Comparison of ENCODE assay signal across 15 cellular contexts in the genomic region with DNA sequence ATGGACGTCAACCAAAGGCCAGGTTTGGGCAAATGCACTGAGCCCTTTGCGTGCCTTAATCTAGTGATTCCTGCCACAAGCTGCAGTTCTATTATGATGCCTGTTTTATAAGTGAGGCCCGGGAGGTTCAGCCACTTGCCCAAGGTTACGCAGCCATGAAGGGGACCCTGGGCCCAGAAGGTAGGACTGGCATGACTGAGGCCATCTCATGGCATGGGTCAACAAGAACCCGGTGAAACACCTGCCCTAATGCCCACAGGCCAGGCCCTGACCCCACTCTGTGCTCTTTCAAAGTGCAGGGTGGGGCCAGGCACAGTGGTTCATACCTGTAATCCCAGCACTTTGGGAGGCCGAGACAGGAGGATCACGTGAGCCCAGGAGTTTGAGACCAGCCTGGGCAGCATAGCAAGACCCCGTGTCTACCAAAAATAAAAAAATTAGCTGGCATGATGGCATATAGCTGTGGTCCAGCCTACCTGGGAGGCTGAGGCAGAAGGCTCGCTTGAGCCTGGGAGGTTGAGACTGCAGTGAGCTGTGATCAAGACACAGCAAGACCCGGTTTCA. TPM values are rescaled to one million over a fixed set of nuclear protein-coding genes. Genes with fewer than 3 reads are reported as not detected.
A peak's percentile ranks its signal among the peaks of the same experiment; 100 is the strongest.
DNase-seq lines count a peak whose midpoint lies in the region; ATAC-seq, FAIRE-seq and TF ChIP-seq lines count a peak whose summit lies in the region.
"Had no signal": no experiment of that assay in that cellular context is flagged by ENCODE, and none has a peak within 500 bp of the region (broad histone marks: within the 10 kb centered on the region; RNA-seq: fewer than 3 reads in every experiment).

No MANE protein-coding gene starts in this region.

- 93 to 94% methylated on average over 10 of the region's 10 CpGs for WGBS in pancreas, 2 donors
- 93 to 94% methylated on average over 10 of the region's 10 CpGs for WGBS in GM23248 (ENCODE audit: low coverage in 1 of 2, low lambda C conversion rate in 2 of 2, missing lambda C conversion rate in 2 of 2), 2 experiments

- no peaks in the 10 kb centered on the region for H3K27me3 ChIP-seq in CD4-positive, CD25-positive, alpha-beta regulatory T cell (ENCODE audit: control insufficient read depth, insufficient read depth, low read length)
- H3K27me3 ChIP-seq in OCI-LY1 (ENCODE audit: insufficient read depth, low read length) (no peaks in the 10 kb centered on the region), pancreas (no peaks in the 10 kb centered on the region), GM23248 (replicated peaks; ENCODE audit: insufficient read depth) (no peaks in the 10 kb centered on the region)

- peak overlapping the region; percentile 91 to 95 (median 92) for H3K27ac Mint-ChIP-seq in CD4-positive, CD25-positive, alpha-beta regulatory T cell

- H3K9ac ChIP-seq in OCI-LY1 (ENCODE audit: low read length): no peak overlapping the region
- H3K9ac ChIP-seq in GM23248: no peak overlapping the region

- no peak overlapping the region for H3K4me3 ChIP-seq in CD4-positive, CD25-positive, alpha-beta regulatory T cell (ENCODE audit: low read depth, low read length)
- H3K4me3 ChIP-seq in OCI-LY1 (ENCODE audit: low read depth, low read length, poor library complexity, severe bottlenecking) (no peak overlapping the region), coronary artery (no peak overlapping the region), pancreas (no peak overlapping the region), GM23248 (no peak overlapping the region)
- H3K4me3 ChIP-seq: psoas muscle had no signal

- peak overlapping the region in 2 of 4 donors; percentile 67 to 73 for H3K4me3 Mint-ChIP-seq in CD4-positive, CD25-positive, alpha-beta regulatory T cell
- H3K4me3 Mint-ChIP-seq: mesothelial cell of epicardium had no signal

- H3K9me2 ChIP-seq in OCI-LY1 (ENCODE audit: low read depth, low read length) (no peaks in the 10 kb centered on the region), GM23248 (ENCODE audit: insufficient read depth) (no peaks in the 10 kb centered on the region)

- no peaks in the 10 kb centered on the region for H3K27me3 Mint-ChIP-seq in CD4-positive, CD25-positive, alpha-beta regulatory T cell

- H3K79me2 ChIP-seq in OCI-LY1 (ENCODE audit: insufficient read depth, low read length): no peaks in the 10 kb centered on the region
- no peaks in the 10 kb centered on the region for H3K79me2 ChIP-seq in GM23248 (ENCODE audit: insufficient read depth)

- H3F3A ChIP-seq in OCI-LY1 (ENCODE audit: insufficient read depth, low read length) (no peaks in the 10 kb centered on the region), GM23248 (ENCODE audit: insufficient read depth) (no peaks in the 10 kb centered on the region)

- H4K20me1 ChIP-seq in OCI-LY1 (ENCODE audit: insufficient read depth, low read length): no peaks in the 10 kb centered on the region
- H4K20me1 ChIP-seq in GM23248 (ENCODE audit: insufficient read depth): no peaks in the 10 kb centered on the region

- H3K27ac ChIP-seq in CD4-positive, CD25-positive, alpha-beta regulatory T cell (ENCODE audit: insufficient read depth, low read length, poor library complexity, severe bottlenecking): peak overlapping the region; percentile 35
- H3K27ac ChIP-seq in OCI-LY1 (ENCODE audit: low read depth, low read length, poor library complexity, severe bottlenecking) (peak overlapping the region; percentile 23), coronary artery (no peak overlapping the region), pancreas (no peak overlapping the region), GM23248 (no peak overlapping the region)

- peaks cover 43% of the 10 kb centered on the region for H3K4me1 ChIP-seq in CD4-positive, CD25-positive, alpha-beta regulatory T cell (ENCODE audit: control insufficient read depth, insufficient read depth, low read length, poor library complexity, severe bottlenecking)
- peaks cover 30% of the 10 kb centered on the region for H3K4me1 ChIP-seq in OCI-LY1 (ENCODE audit: insufficient read depth, low read length, severe bottlenecking)
- H3K4me1 ChIP-seq in pancreas: peaks cover 0 to 3% (median under 1%) of the 10 kb centered on the region in 3 donors
- H3K4me1 ChIP-seq in GM23248 (ENCODE audit: insufficient read depth): 0 out of 2 replicates have a peak, but pooled peaks cover under 1% of the 10 kb centered on the region

- H3K4me1 Mint-ChIP-seq in CD4-positive, CD25-positive, alpha-beta regulatory T cell: peaks cover 0 to 57% (median 25%) of the 10 kb centered on the region in 4 donors

- TF ChIP-seq CTCF in OCI-LY1 (IDR thresholded peaks at IDR 0.05; ENCODE audit: low read length) (no peak), coronary artery (IDR thresholded peaks at IDR 0.05) (no peak), pancreas (IDR thresholded peaks at IDR 0.05) (no peak)

- H3K9me3 Mint-ChIP-seq in CD4-positive, CD25-positive, alpha-beta regulatory T cell: no peaks in the 10 kb centered on the region
- H3K9me3 Mint-ChIP-seq: mesothelial cell of epicardium had no signal

- in situ Hi-C loops in GM23248 (cut with MboI): no loop called here

- intact Hi-C loops in pancreas (cut with DNase I): no loop called here

- no peak for DNase-seq in CD4-positive, CD25-positive, alpha-beta regulatory T cell
- peak; percentile 53 for DNase-seq in coronary artery (ENCODE audit: low spot score)
- DNase-seq in pancreas: peak in 5 of 6 donors; percentile 7 to 39 (median 15)
- DNase-seq in NK-92 treated with Interleukin-12 subunit alpha and Interleukin-12 subunit beta, amount 100 ng/mL, for 24 hours (lab: John Stamatoyannopoulos, UW): no peak
- DNase-seq in NCI-H2081 (lab: John Stamatoyannopoulos, UW): no peak
- DNase-seq in GM23248: no peak
- DNase-seq: IMR-90; NCI-H1092 treated with DMSO at 0.1 percent for 48 hours; NCI-H226; stimulated activated CD4-positive, alpha-beta T cell treated with anti-CD3 and anti-CD28 coated beads, Interleukin-1b, Interleukin-23, amount 100 ng/mL, for 48 hours had no signal

- H3K9me3 ChIP-seq in CD4-positive, CD25-positive, alpha-beta regulatory T cell (ENCODE audit: control insufficient read depth in 2 of 2, low read length in 2 of 2): no peaks in the 10 kb centered on the region
- no peaks in the 10 kb centered on the region for H3K9me3 ChIP-seq in OCI-LY1 (ENCODE audit: low read length)
- no peaks in the 10 kb centered on the region for H3K9me3 ChIP-seq in pancreas
- no peaks in the 10 kb centered on the region for H3K9me3 ChIP-seq in GM23248 (ENCODE audit: low read depth)
- H3K9me3 ChIP-seq: psoas muscle had no signal

- no peak overlapping the region for H2AFZ ChIP-seq in OCI-LY1 (ENCODE audit: low read length)
- H2AFZ ChIP-seq in GM23248: no peak overlapping the region

- peaks cover 10% of the 10 kb centered on the region for H3K36me3 Mint-ChIP-seq in CD4-positive, CD25-positive, alpha-beta regulatory T cell

- peaks cover 25% of the 10 kb centered on the region for H3K36me3 ChIP-seq in CD4-positive, CD25-positive, alpha-beta regulatory T cell (ENCODE audit: control insufficient read depth, insufficient read depth, low read length)
- peaks cover 22% of the 10 kb centered on the region; the same call in 1 of the 2 replicates for H3K36me3 ChIP-seq in OCI-LY1 (ENCODE audit: insufficient read depth, low read length)
- H3K36me3 ChIP-seq in pancreas: peaks cover 0 to 23% (median 11%) of the 10 kb centered on the region in 3 donors
- no peaks in the 10 kb centered on the region for H3K36me3 ChIP-seq in GM23248 (ENCODE audit: low read depth)

- H3K4me2 ChIP-seq in OCI-LY1 (ENCODE audit: low read length): no peak overlapping the region
- no peak overlapping the region for H3K4me2 ChIP-seq in GM23248 (ENCODE audit: unreplicated experiment)

- FAIRE-seq in pancreas (lab: Jason Lieb, UNC): no peak
- FAIRE-seq: astrocyte, GM19239 had no signal

- no peak for ATAC-seq in CD4-positive, CD25-positive, alpha-beta regulatory T cell (ENCODE audit: low read depth in 2 of 2)
- ATAC-seq in pancreas: no peak
- ATAC-seq: psoas muscle had no signal

RNA-seq across cellular contexts. Expression of a gene that starts 8.6 kb away (rescaled TPM):
- total RNA-seq in CD4-positive, CD25-positive, alpha-beta regulatory T cell: 144 TPM
- 100 to 1,000 TPM in 1 of 4 donors, 10 to 100 TPM in 3; 68.5 to 104 (median 73.2) TPM for polyA plus RNA-seq in CD4-positive, CD25-positive, alpha-beta regulatory T cell
- 10 to 100 TPM; 15.6 to 33.2 (median 19.3) TPM for total RNA-seq in pancreas
- 10 to 100 TPM; 26.2 to 28.1 TPM for polyA plus RNA-seq in pancreas
- 19.1 and 24.9 TPM in 2 replicates for total RNA-seq in GM23248 (2014; rRNA removed; shearing (Covaris generic))
- 42.9 and 44.2 TPM in 2 replicates for polyA plus RNA-seq in GM23248 (2016; fragmentation: Nextera tagmentation; extraction: Ambion mirVana)

RNA-seq across cellular contexts. Expression of a gene that starts 29.4 kb away (rescaled TPM):
- total RNA-seq in CD4-positive, CD25-positive, alpha-beta regulatory T cell: 60.0 TPM
- 10 to 100 TPM; 64.8 to 89.1 (median 75.3) TPM for polyA plus RNA-seq in CD4-positive, CD25-positive, alpha-beta regulatory T cell
- 10 to 100 TPM in 1 of 6 donors, 1 to 10 TPM in 5; 4.3 to 11.0 (median 7.0) TPM for total RNA-seq in pancreas
- polyA plus RNA-seq in pancreas: 10 to 100 TPM; 15.7 to 20.4 TPM
- total RNA-seq in GM23248 (2014; rRNA removed; shearing (Covaris generic)): 48.8 and 54.1 TPM in 2 replicates
- 58.6 and 69.5 TPM in 2 replicates for polyA plus RNA-seq in GM23248 (2016; fragmentation: Nextera tagmentation; extraction: Ambion mirVana)

RNA-seq across cellular contexts. Expression of a gene that starts 58.5 kb away (rescaled TPM):
- 0.22 TPM for total RNA-seq in CD4-positive, CD25-positive, alpha-beta regulatory T cell
- not detected for polyA plus RNA-seq in CD4-positive, CD25-positive, alpha-beta regulatory T cell
- total RNA-seq in pancreas: 100 to 1,000 TPM in 1 of 6 donors, 10 to 100 TPM in 5; 53.5 to 114 (median 89.4) TPM
- polyA plus RNA-seq in pancreas (100 to 1,000 TPM in 1 of 2 donors, 10 to 100 TPM in 1; 77.4 to 121 TPM), GM23248 (2016; fragmentation: Nextera tagmentation; extraction: Ambion mirVana) (not detected in 2 replicates)
- total RNA-seq in GM23248 (2014; rRNA removed; shearing (Covaris generic)): not detected in 2 replicates
- total RNA-seq: IMR-90 had no signal
- polyA plus RNA-seq: IMR-90 had no signal

Comparison
In these comparisons a context has a peak if more than half of its experiments do, and no peak if none do; other contexts are left out.
1. DNase-seq: peak in coronary artery (single experiment) and pancreas (5 of 6); none in CD4-positive, CD25-positive, alpha-beta regulatory T cell (0 of 3), NK-92 treated with Interleukin-12 subunit alpha and Interleukin-12 subunit beta, amount 100 ng/mL, for 24 hours (single experiment), NCI-H2081 (0 of 2) and GM23248 (single experiment).
2. H3K27ac ChIP-seq: peak in CD4-positive, CD25-positive, alpha-beta regulatory T cell (single experiment) and OCI-LY1 (single experiment); none in coronary artery (0 of 2), pancreas (0 of 4) and GM23248 (single experiment).
3. RNA of a gene that starts 58.5 kb away (total RNA-seq): 53.5 to 114 TPM in pancreas; 0.22 TPM in CD4-positive, CD25-positive, alpha-beta regulatory T cell (single experiment) and not detected in GM23248; every median in the first group is over 10 times any median in the second.